12 cellular contexts compared by ENCODE assay signal in the genomic region with DNA sequence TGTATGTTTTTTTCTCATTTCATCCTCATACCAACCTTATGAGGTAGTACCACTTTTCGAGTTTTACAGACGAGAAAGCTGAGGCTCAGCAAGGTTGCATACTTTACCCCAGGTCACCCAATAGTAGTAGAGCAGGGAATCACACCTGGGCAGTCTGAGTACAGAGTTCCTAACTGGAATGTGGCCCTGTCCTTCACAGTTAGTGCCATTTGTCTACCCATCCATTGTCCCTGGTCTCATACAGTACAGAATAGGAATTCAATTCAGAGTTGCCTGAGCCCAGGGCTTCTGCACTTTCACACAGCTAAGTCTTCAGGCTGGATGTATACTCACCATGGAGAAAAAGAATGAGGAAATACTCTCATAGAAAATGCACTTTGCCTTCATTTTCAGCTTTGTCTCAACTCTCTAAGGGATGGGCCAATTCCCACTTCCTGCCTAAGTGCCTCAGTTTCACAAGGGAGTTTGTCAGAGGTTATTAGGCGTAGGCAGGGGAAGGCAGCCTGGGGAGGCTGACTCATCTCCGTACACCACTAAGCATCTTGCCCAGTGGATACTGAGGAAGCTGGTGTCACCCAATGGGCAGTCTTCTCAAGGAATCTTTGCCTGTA.
DNase-seq lines count a peak whose midpoint lies in the region; ATAC-seq lines count a peak whose summit lies in the region.
"Had no signal": no experiment of that assay in that cellular context is flagged by ENCODE, and none has a peak within 500 bp of the region (broad histone marks: within the 10 kb centered on the region; RNA-seq: fewer than 3 reads in every experiment).

No MANE protein-coding gene starts in this region.

- intact Hi-C loops in left colon (cut with DNase I, micrococcal nuclease), result no loop called here

- H3K27me3 ChIP-seq in ACC112 (ENCODE audit: insufficient read depth, low read length), result no peaks in the 10 kb centered on the region
- H3K27me3 ChIP-seq: cardiac muscle cell had no signal

- peak overlapping the region; percentile 8; the same call in 1 of the 2 replicates for H3K4me3 ChIP-seq in ACC112 (ENCODE audit: low read depth, low read length)
- H3K4me3 ChIP-seq: cardiac muscle cell, psoas muscle had no signal

- H2AFZ ChIP-seq in ACC112 (ENCODE audit: low read length, unreplicated experiment), result peak overlapping the region; percentile 57

- peaks cover 22% of the 10 kb centered on the region for H3K4me1 ChIP-seq in ACC112 (ENCODE audit: control insufficient read depth, insufficient read depth, low read length, unreplicated experiment)
- H3K4me1 ChIP-seq: psoas muscle had no signal

- H3K36me3 ChIP-seq in ACC112 (ENCODE audit: insufficient read depth, low read length), result no peaks in the 10 kb centered on the region
- H3K36me3 ChIP-seq: cardiac muscle cell had no signal

- H3K27ac ChIP-seq in ACC112 (ENCODE audit: low read depth, low read length), result peak overlapping the region; percentile 87
- H3K27ac ChIP-seq: C4-2B, cardiac muscle cell, KMS-11, psoas muscle had no signal

- no peaks in the 10 kb centered on the region for H3K79me2 ChIP-seq in ACC112 (ENCODE audit: control insufficient read depth, insufficient read depth, low read length, unreplicated experiment)

- ATAC-seq in left colon (peak; percentile 82), HG03196 (IDR thresholded peaks at IDR 0.05; ENCODE audit: unreplicated experiment) (no peak), HG03280 (IDR thresholded peaks at IDR 0.05; ENCODE audit: unreplicated experiment) (no peak)

- DNase-seq in HK-2 (ENCODE audit: unreplicated experiment) (peak; percentile 26), amniotic epithelial cell (ENCODE audit: low read depth) (peak; percentile 96), left colon (no peak), nucleus accumbens (lab: John Stamatoyannopoulos, UW) (no peak)
- DNase-seq in stimulated activated CD4-positive, alpha-beta T cell treated with anti-CD3 and anti-CD28 coated beads, Interleukin-1b, Interleukin-23, amount 100 ng/mL, for 48 hours, result no peak

Comparison
In these comparisons a context has a peak if more than half of its experiments do, and no peak if none do; other contexts are left out.
1. DNase-seq: peak in HK-2 (single experiment) and amniotic epithelial cell (single experiment); none in left colon (0 of 2), nucleus accumbens (0 of 56) and stimulated activated CD4-positive, alpha-beta T cell treated with anti-CD3 and anti-CD28 coated beads, Interleukin-1b, Interleukin-23, amount 100 ng/mL, for 48 hours (single experiment).